Comparison of ENCODE assay signal across 8 cellular contexts in the genomic region with DNA sequence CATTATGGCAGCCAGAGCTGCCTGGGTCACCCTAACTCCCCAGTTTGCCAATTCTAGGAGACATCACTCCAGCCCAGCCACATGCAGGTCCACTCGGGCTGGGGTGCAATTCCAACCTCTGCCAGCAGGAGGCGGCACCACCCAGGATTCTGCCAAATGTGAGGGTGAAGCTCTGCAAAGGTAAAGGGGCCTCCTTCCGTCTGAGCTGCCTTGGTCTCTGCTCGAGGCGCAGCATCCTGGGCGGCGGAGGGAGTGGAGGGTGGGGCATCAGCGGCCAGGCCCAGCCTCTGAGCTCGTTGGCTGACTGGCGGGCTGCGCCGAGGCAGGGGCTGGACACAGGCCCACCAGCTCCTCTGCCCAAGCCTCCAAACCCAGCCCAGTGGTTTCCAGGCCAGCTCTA.
DNase-seq lines count a peak whose midpoint lies in the region; ATAC-seq and TF ChIP-seq lines count a peak whose summit lies in the region.

No MANE protein-coding gene starts in this region.

- intact Hi-C loops in left ventricle myocardium inferior (cut with micrococcal nuclease): no loop called here
- intact Hi-C loops in right cardiac atrium (cut with DNase I): no loop called here
- intact Hi-C loops in upper lobe of right lung (cut with DNase I): no loop called here
- intact Hi-C loops in lower leg skin (cut with DNase I; ENCODE audit: low total_unique reads): no loop called here

- no peak overlapping the region for H3K27ac Mint-ChIP-seq in activated naive CD4-positive, alpha-beta T cell treated with anti-CD3 and anti-CD28 coated beads, Interleukin-2, amount 10 ng/mL, durations not matched to agents 7 days and 5 days

- no peak for TF ChIP-seq POLR2A in lower leg skin (IDR thresholded peaks at IDR 0.05)

- peak; percentile 61 for TF ChIP-seq CTCF in left ventricle myocardium inferior (IDR thresholded peaks at IDR 0.05; ENCODE audit: borderline replicate concordance)
- TF ChIP-seq CTCF in liver (IDR thresholded peaks at IDR 0.05; ENCODE audit: low read depth, low read length, missing input control): peak; percentile 34
- peak; percentile 74 for TF ChIP-seq CTCF in upper lobe of right lung (IDR thresholded peaks at IDR 0.05)
- peak in 1 of 3 donors; percentile 25 for TF ChIP-seq CTCF in lower leg skin (IDR thresholded peaks at IDR 0.05)

- WGBS in right cardiac atrium: 94% methylated on average over 12 of the region's 12 CpGs
- WGBS in liver: 92% methylated on average over 12 of the region's 12 CpGs
- WGBS in lower leg skin, 2 donors: 63 to 77% methylated on average over 4 to 11 of the region's 12 CpGs

- no peak for TF ChIP-seq RAD21 in liver (IDR thresholded peaks at IDR 0.05)

- H3K4me3 Mint-ChIP-seq in activated naive CD4-positive, alpha-beta T cell treated with anti-CD3 and anti-CD28 coated beads, Interleukin-2, amount 10 ng/mL, durations not matched to agents 7 days and 5 days: no peak overlapping the region

- H3K36me3 Mint-ChIP-seq in activated naive CD4-positive, alpha-beta T cell treated with anti-CD3 and anti-CD28 coated beads, Interleukin-2, amount 10 ng/mL, durations not matched to agents 7 days and 5 days: no peaks in the 10 kb centered on the region

- H3K36me3 ChIP-seq in left ventricle myocardium inferior (no peaks in the 10 kb centered on the region), liver (ENCODE audit: control insufficient read depth in 4 of 4, insufficient read depth in 3 of 4, low read depth in 1 of 4, low read length in 3 of 4) (no peaks in the 10 kb centered on the region), upper lobe of right lung (no peaks in the 10 kb centered on the region)

- H3K4me3 ChIP-seq in left ventricle myocardium inferior (no peak overlapping the region), right cardiac atrium (ENCODE audit: low read length) (no peak overlapping the region), liver (ENCODE audit: low read depth in 1 of 3, low read length in 3 of 3) (no peak overlapping the region), upper lobe of right lung (no peak overlapping the region), lower leg skin (ENCODE audit: low read depth, poor library complexity, severe bottlenecking) (no peak overlapping the region)

- ATAC-seq in right cardiac atrium: no peak
- ATAC-seq in upper lobe of right lung: no peak
- no peak for ATAC-seq in GM19328 (IDR thresholded peaks at IDR 0.05; ENCODE audit: unreplicated experiment)
- no peak for ATAC-seq in HG03135 (IDR thresholded peaks at IDR 0.05; ENCODE audit: unreplicated experiment)

- H3K4me1 ChIP-seq in left ventricle myocardium inferior: no peaks in the 10 kb centered on the region
- no peaks in the 10 kb centered on the region for H3K4me1 ChIP-seq in right cardiac atrium (ENCODE audit: control insufficient read depth, insufficient read depth, low read length)
- no peaks in the 10 kb centered on the region for H3K4me1 ChIP-seq in liver (ENCODE audit: control insufficient read depth in 4 of 4, insufficient read depth in 4 of 4, low read length in 3 of 4)
- no peaks in the 10 kb centered on the region for H3K4me1 ChIP-seq in upper lobe of right lung

- CTCF ChIA-PET in activated naive CD4-positive, alpha-beta T cell treated with anti-CD3 and anti-CD28 coated beads, Interleukin-2, amount 10 ng/mL, durations not matched to agents 7 days and 5 days (lab: Charles Lee): interaction anchor here (0.8 to 1.0 kb wide), 3 partner anchors 24 to 103 kb away, joined by 3 read pairs; no protein-coding TSS in a partner anchor

- no peaks in the 10 kb centered on the region for H3K27me3 Mint-ChIP-seq in activated naive CD4-positive, alpha-beta T cell treated with anti-CD3 and anti-CD28 coated beads, Interleukin-2, amount 10 ng/mL, durations not matched to agents 7 days and 5 days

- no peak overlapping the region for H3K27ac ChIP-seq in left ventricle myocardium inferior (replicated peaks)
- H3K27ac ChIP-seq in right cardiac atrium (ENCODE audit: low read length): no peak overlapping the region
- H3K27ac ChIP-seq in liver (ENCODE audit: low read depth in 1 of 2, low read length in 2 of 2): no peak overlapping the region
- no peak overlapping the region for H3K27ac ChIP-seq in upper lobe of right lung

- no peaks in the 10 kb centered on the region for H3K4me1 Mint-ChIP-seq in activated naive CD4-positive, alpha-beta T cell treated with anti-CD3 and anti-CD28 coated beads, Interleukin-2, amount 10 ng/mL, durations not matched to agents 7 days and 5 days

- H3K9ac ChIP-seq in liver (ENCODE audit: low read depth in 1 of 2, low read length in 2 of 2): no peak overlapping the region

- DNase-seq in left ventricle myocardium inferior (no peak), right cardiac atrium (no peak), upper lobe of right lung (no peak), lower leg skin (ENCODE audit: low spot score in 2 of 2) (no peak)
- peak; percentile 50 for DNase-seq in activated naive CD4-positive, alpha-beta T cell treated with anti-CD3 and anti-CD28 coated beads, Interleukin-2, amount 10 ng/mL, durations not matched to agents 7 days and 5 days

- H3K9me3 Mint-ChIP-seq in activated naive CD4-positive, alpha-beta T cell treated with anti-CD3 and anti-CD28 coated beads, Interleukin-2, amount 10 ng/mL, durations not matched to agents 7 days and 5 days: peaks cover 1% of the 10 kb centered on the region

- H3K9me3 ChIP-seq in left ventricle myocardium inferior (replicated peaks): no peaks in the 10 kb centered on the region
- no peaks in the 10 kb centered on the region for H3K9me3 ChIP-seq in right cardiac atrium (ENCODE audit: control insufficient read depth, low read length)
- H3K9me3 ChIP-seq in liver (ENCODE audit: control insufficient read depth in 4 of 4, low read length in 3 of 4): no peaks in the 10 kb centered on the region
- H3K9me3 ChIP-seq in upper lobe of right lung: no peaks in the 10 kb centered on the region

- H3K27me3 ChIP-seq in left ventricle myocardium inferior (ENCODE audit: low read depth) (no peaks in the 10 kb centered on the region), right cardiac atrium (ENCODE audit: control insufficient read depth, insufficient read depth) (no peaks in the 10 kb centered on the region), liver (ENCODE audit: control insufficient read depth in 4 of 4, insufficient read depth in 4 of 4, low read length in 3 of 4) (no peaks in the 10 kb centered on the region), upper lobe of right lung (no peaks in the 10 kb centered on the region)

TF ChIP-seq in liver, 16 proteins besides CTCF, POLR2A, EP300 and RAD21 (continues in another document):
- TF ChIP-seq HNF4A (conservative IDR thresholded peaks at IDR 0.05) (no peak), EGR1 (IDR thresholded peaks at IDR 0.05; ENCODE audit: low read depth in 2 of 2) (no peak), YY1 (IDR thresholded peaks at IDR 0.05) (no peak), HNF4G (IDR thresholded peaks at IDR 0.05) (no peak), TAF1 (conservative IDR thresholded peaks at IDR 0.05) (no peak), FOXA1 (IDR thresholded peaks at IDR 0.05) (no peak), NR2F2 (IDR thresholded peaks at IDR 0.05) (no peak), FOXA2 (IDR thresholded peaks at IDR 0.05) (no peak), SP1 (IDR thresholded peaks at IDR 0.05) (no peak), JUND (IDR thresholded peaks at IDR 0.05) (no peak), GABPA (IDR thresholded peaks at IDR 0.05 in 1 of 2, conservative IDR thresholded peaks at IDR 0.05 in 1 of 2) (no peak), RXRA (IDR thresholded peaks at IDR 0.05) (no peak)
- TF ChIP-seq, protein P1, sequence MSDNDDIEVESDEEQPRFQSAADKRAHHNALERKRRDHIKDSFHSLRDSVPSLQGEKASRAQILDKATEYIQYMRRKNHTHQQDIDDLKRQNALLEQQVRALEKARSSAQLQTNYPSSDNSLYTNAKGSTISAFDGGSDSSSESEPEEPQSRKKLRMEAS (IDR thresholded peaks at IDR 0.05): no peak
- TF ChIP-seq, protein P2, sequence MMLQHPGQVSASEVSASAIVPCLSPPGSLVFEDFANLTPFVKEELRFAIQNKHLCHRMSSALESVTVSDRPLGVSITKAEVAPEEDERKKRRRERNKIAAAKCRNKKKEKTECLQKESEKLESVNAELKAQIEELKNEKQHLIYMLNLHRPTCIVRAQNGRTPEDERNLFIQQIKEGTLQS (IDR thresholded peaks at IDR 0.05): no peak
- TF ChIP-seq, protein P3, sequence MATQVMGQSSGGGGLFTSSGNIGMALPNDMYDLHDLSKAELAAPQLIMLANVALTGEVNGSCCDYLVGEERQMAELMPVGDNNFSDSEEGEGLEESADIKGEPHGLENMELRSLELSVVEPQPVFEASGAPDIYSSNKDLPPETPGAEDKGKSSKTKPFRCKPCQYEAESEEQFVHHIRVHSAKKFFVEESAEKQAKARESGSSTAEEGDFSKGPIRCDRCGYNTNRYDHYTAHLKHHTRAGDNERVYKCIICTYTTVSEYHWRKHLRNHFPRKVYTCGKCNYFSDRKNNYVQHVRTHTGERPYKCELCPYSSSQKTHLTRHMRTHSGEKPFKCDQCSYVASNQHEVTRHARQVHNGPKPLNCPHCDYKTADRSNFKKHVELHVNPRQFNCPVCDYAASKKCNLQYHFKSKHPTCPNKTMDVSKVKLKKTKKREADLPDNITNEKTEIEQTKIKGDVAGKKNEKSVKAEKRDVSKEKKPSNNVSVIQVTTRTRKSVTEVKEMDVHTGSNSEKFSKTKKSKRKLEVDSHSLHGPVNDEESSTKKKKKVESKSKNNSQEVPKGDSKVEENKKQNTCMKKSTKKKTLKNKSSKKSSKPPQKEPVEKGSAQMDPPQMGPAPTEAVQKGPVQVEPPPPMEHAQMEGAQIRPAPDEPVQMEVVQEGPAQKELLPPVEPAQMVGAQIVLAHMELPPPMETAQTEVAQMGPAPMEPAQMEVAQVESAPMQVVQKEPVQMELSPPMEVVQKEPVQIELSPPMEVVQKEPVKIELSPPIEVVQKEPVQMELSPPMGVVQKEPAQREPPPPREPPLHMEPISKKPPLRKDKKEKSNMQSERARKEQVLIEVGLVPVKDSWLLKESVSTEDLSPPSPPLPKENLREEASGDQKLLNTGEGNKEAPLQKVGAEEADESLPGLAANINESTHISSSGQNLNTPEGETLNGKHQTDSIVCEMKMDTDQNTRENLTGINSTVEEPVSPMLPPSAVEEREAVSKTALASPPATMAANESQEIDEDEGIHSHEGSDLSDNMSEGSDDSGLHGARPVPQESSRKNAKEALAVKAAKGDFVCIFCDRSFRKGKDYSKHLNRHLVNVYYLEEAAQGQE (IDR thresholded peaks at IDR 0.05): no peak
